In genomic region chr1:36372617-36373016, GRCh38 we compare ENCODE assay signal across 8 cellular contexts. TPM values are rescaled to one million over a fixed set of nuclear protein-coding genes. Genes with fewer than 3 reads are reported as not detected.
DNase-seq lines count a peak whose midpoint lies in the region; ATAC-seq and TF ChIP-seq lines count a peak whose summit lies in the region.

No MANE protein-coding gene starts in this region.

- H3K79me2 ChIP-seq in SU-DHL-6 (ENCODE audit: insufficient read depth, low read length), result peaks cover 46% of the 10 kb centered on the region

- 88% methylated on average over 3 of the region's 3 CpGs for WGBS in esophagus, 2 donors
- WGBS in psoas muscle, 3 donors, result 84 to 93% (median 91%) methylated on average over 3 of the region's 3 CpGs

- H3K36me3 ChIP-seq in H7 (replicated peaks; ENCODE audit: control insufficient read depth, insufficient read depth, low read length) (peaks cover 2% of the 10 kb centered on the region), SU-DHL-6 (ENCODE audit: low read length) (no peaks in the 10 kb centered on the region), esophagus (ENCODE audit: control insufficient read depth in 2 of 2, insufficient read depth in 2 of 2, low read length in 1 of 2) (peaks cover 0 to 8% of the 10 kb centered on the region in 2 donors), psoas muscle (ENCODE audit: insufficient read depth in 1 of 2, low read depth in 1 of 2) (peaks cover 0 to 23% of the 10 kb centered on the region in 2 donors)

- H3K4me1 ChIP-seq in esophagus (ENCODE audit: control insufficient read depth in 2 of 2, insufficient read depth in 2 of 2, low read length in 1 of 2), result peaks cover 7 to 21% of the 10 kb centered on the region in 2 donors
- peaks cover 78% of the 10 kb centered on the region for H3K4me1 ChIP-seq in psoas muscle

- intact Hi-C loops in psoas muscle (cut with DNase I), result no loop called here

- H3K27ac ChIP-seq in SU-DHL-6 (ENCODE audit: low read depth, low read length) (peak overlapping the region; percentile 77), esophagus (ENCODE audit: low read depth in 2 of 2, low read length in 1 of 2) (peak overlapping the region; percentile 92 to 98), psoas muscle (peak overlapping the region; percentile 98)

- ATAC-seq in psoas muscle, result no peak
- no peak for ATAC-seq in GM18868 (IDR thresholded peaks at IDR 0.05; ENCODE audit: unreplicated experiment)

- H3K9me3 ChIP-seq in SU-DHL-6 (ENCODE audit: insufficient read depth, low read length), result no peaks in the 10 kb centered on the region
- no peaks in the 10 kb centered on the region for H3K9me3 ChIP-seq in esophagus (ENCODE audit: control insufficient read depth in 2 of 2, insufficient read depth in 1 of 2, low read depth in 1 of 2, low read length in 1 of 2)
- H3K9me3 ChIP-seq in psoas muscle, result no peaks in the 10 kb centered on the region

- peak overlapping the region; percentile 48 for H3K4me2 ChIP-seq in SU-DHL-6 (ENCODE audit: low read depth, low read length, poor library complexity, severe bottlenecking)

- TF ChIP-seq CTCF in SU-DHL-6 (IDR thresholded peaks at IDR 0.05; ENCODE audit: insufficient read depth, low read length, poor library complexity, severe bottlenecking) (no peak), psoas muscle (IDR thresholded peaks at IDR 0.05) (no peak)

- H3K4me3 ChIP-seq in H7 (ENCODE audit: insufficient read depth, low read depth, low read length), result no peak overlapping the region
- no peak overlapping the region for H3K4me3 ChIP-seq in SU-DHL-6 (ENCODE audit: insufficient read depth, low read length, poor library complexity, severe bottlenecking)
- no peak overlapping the region for H3K4me3 ChIP-seq in esophagus (ENCODE audit: low read depth in 1 of 2, low read length in 2 of 2)
- no peak overlapping the region for H3K4me3 ChIP-seq in psoas muscle

- H3K27me3 ChIP-seq in H7 (ENCODE audit: control insufficient read depth, insufficient read depth, low read length) (no peaks in the 10 kb centered on the region), SU-DHL-6 (ENCODE audit: low read length) (no peaks in the 10 kb centered on the region), esophagus (ENCODE audit: control insufficient read depth in 1 of 2, insufficient read depth in 2 of 2, low read length in 2 of 2) (no peaks in the 10 kb centered on the region), psoas muscle (ENCODE audit: insufficient read depth in 3 of 3, low read length in 2 of 3) (no peaks in the 10 kb centered on the region)

- H3F3A ChIP-seq in SU-DHL-6 (ENCODE audit: insufficient read depth), result peaks cover 25% of the 10 kb centered on the region

- H3K9me2 ChIP-seq in SU-DHL-6 (replicated peaks; ENCODE audit: insufficient read depth, low read length), result no peaks in the 10 kb centered on the region

- H2AFZ ChIP-seq in SU-DHL-6 (ENCODE audit: low read depth, low read length, severe bottlenecking), result no peak overlapping the region

- peak overlapping the region; percentile 34; the same call in 1 of the 2 replicates for H3K9ac ChIP-seq in SU-DHL-6 (ENCODE audit: low read length)

- H4K20me1 ChIP-seq in SU-DHL-6 (ENCODE audit: low read depth, low read length), result no peaks in the 10 kb centered on the region

- DNase-seq in H7 (peak; percentile 63), psoas muscle (no peak), hypothalamus (lab: John Stamatoyannopoulos, UW) (no peak), NCI-H2227 treated with DMSO at 0.1 percent for 48 hours (lab: John Stamatoyannopoulos, UW) (no peak), NCI-H446 (lab: John Stamatoyannopoulos, UW) (no peak)

RNA-seq across cellular contexts. Expression of gene STK40, which starts 13.1 kb away (rescaled TPM):
- total RNA-seq in H7 (2014; rRNA removed; shearing (Covaris generic)), result 25.0 and 25.6 TPM in 2 replicates
- 10 to 100 TPM; 33.9 to 34.5 TPM for polyA plus RNA-seq in esophagus
- 100 to 1,000 TPM in 3 of 4 donors, 10 to 100 TPM in 1; 84.4 to 218 (median 145) TPM for total RNA-seq in psoas muscle
- 100 to 1,000 TPM in 2 of 3 donors, 10 to 100 TPM in 1; 93.0 to 312 (median 182) TPM for polyA plus RNA-seq in psoas muscle

RNA-seq across cellular contexts. Expression of gene LSM10, which starts 25.1 kb away (rescaled TPM):
- total RNA-seq in H7 (2014; rRNA removed; shearing (Covaris generic)), result 14.4 and 14.5 TPM in 2 replicates
- polyA plus RNA-seq in esophagus (10 to 100 TPM; 16.8 to 30.7 TPM), psoas muscle (100 to 1,000 TPM; 134 to 246 (median 156) TPM)
- total RNA-seq in psoas muscle, result 100 to 1,000 TPM in 1 of 4 donors, 10 to 100 TPM in 3; 80.3 to 102 (median 95.6) TPM

RNA-seq across cellular contexts. Expression of gene EVA1B, which starts 49.2 kb away (rescaled TPM):
- 61.4 and 87.2 TPM in 2 replicates for total RNA-seq in H7 (2014; rRNA removed; shearing (Covaris generic))
- polyA plus RNA-seq in esophagus (1 to 10 TPM; 6.1 to 9.3 TPM), psoas muscle (10 to 100 TPM in 1 of 3 donors, 1 to 10 TPM in 2; 2.6 to 13.7 (median 6.9) TPM)
- 1 to 10 TPM; 3.3 to 8.2 (median 5.6) TPM for total RNA-seq in psoas muscle
